9 cellular contexts compared by ENCODE assay signal in genomic region chr17:51371732-51372151, GRCh38.
DNase-seq lines count a peak whose midpoint lies in the region; ATAC-seq and TF ChIP-seq lines count a peak whose summit lies in the region.
"Had no signal": no experiment of that assay in that cellular context is flagged by ENCODE, and none has a peak within 500 bp of the region (broad histone marks: within the 10 kb centered on the region; RNA-seq: fewer than 3 reads in every experiment).

No MANE protein-coding gene starts in this region.

- no peak overlapping the region for H3K27ac ChIP-seq in HEK293 (ENCODE audit: extremely low read depth, low read depth, low read length)
- H3K27ac ChIP-seq: thoracic aorta had no signal

- no peak overlapping the region for H3K4me3 ChIP-seq in HEK293 (ENCODE audit: low read depth, low read length)
- H3K4me3 ChIP-seq: thoracic aorta had no signal

- peak; percentile 78 for TF ChIP-seq CTCF in HEK293 (tag by site-specific recombination; IDR thresholded peaks at IDR 0.05)
- no peak for TF ChIP-seq CTCF in omental fat pad (IDR thresholded peaks at IDR 0.05)

- H3K9me3 ChIP-seq in HEK293 (ENCODE audit: control insufficient read depth, insufficient read depth, low read depth, low read length), result no peaks in the 10 kb centered on the region
- H3K9me3 ChIP-seq: thoracic aorta had no signal

- TF ChIP-seq POLR2A in GM18505 (IDR thresholded peaks at IDR 0.05; ENCODE audit: borderline replicate concordance, extremely low read depth, insufficient read depth, insufficient read length), result no peak

- H3K36me3 ChIP-seq in HEK293 (ENCODE audit: control insufficient read depth in 2 of 2, insufficient read depth in 1 of 2, low read length in 2 of 2), result no peaks in the 10 kb centered on the region
- H3K36me3 ChIP-seq: thoracic aorta had no signal

- CTCF ChIA-PET in HEK293 (lab: Yijun Ruan, JAX), result interaction anchor here (0.6 to 5.2 kb wide), 57 partner anchors 9 to 1251 kb away, joined by 3 to 31 read pairs (median 4); no protein-coding TSS in a partner anchor

- H3K4me1 ChIP-seq in HEK293 (ENCODE audit: control insufficient read depth, insufficient read depth, low read length), result no peaks in the 10 kb centered on the region

- POLR2A ChIA-PET in HEK293 (lab: Yijun Ruan, JAX), result no interaction called here

- ATAC-seq in omental fat pad (ENCODE audit: low FRiP score) (peak; percentile 56), GM19023 (IDR thresholded peaks at IDR 0.05; ENCODE audit: unreplicated experiment) (no peak), GM18505 (IDR thresholded peaks at IDR 0.05; ENCODE audit: unreplicated experiment) (no peak)

- DNase-seq in COLO829 (ENCODE audit: low spot score), result peak; percentile 93
- DNase-seq in NCI-H526 (lab: John Stamatoyannopoulos, UW), result peak; percentile 31 to 64
- peak; percentile 35 for DNase-seq in activated T-cell treated with anti-CD3 and anti-CD28 coated beads for 4 hours
- DNase-seq in fibroblast of the conjunctiva (ENCODE audit: low read depth), result peak; percentile 18
- no peak for DNase-seq in omental fat pad (ENCODE audit: low spot score)

TF ChIP-seq in HEK293, 187 proteins besides CTCF, POLR2A, EP300 and RAD21:
- TF ChIP-seq ZNF660 (tag by site-specific recombination; IDR thresholded peaks at IDR 0.05) (0 out of 2 replicates have a peak, but pooled peaks have one; percentile 35), ZNF2 (tag by site-specific recombination; IDR thresholded peaks at IDR 0.05) (no peak), ZNF654 (tag by site-specific recombination; IDR thresholded peaks at IDR 0.05; ENCODE audit: low read depth) (peak; percentile 97)
